18 cellular contexts compared by ENCODE assay signal in the genomic region with DNA sequence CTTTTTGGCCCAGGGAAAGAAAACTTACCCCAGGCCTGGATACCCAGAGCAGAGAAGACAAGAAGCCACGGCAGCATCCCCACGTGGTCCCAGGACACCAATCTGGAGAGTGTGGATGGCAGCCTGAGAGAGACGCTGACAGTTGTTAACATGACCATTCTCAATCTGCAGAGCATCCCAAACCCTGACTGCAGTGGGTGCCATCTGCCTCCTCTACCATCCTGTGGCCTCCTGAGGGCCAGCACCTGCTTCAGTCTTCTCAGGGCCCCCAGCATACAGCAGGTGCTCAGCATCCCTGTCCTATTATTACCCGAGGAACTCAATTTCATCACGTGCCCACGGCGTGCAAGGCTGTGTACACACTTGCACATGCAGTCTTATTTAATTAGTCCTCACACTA. TPM values are rescaled to one million over a fixed set of nuclear protein-coding genes. Genes with fewer than 3 reads are reported as not detected.
DNase-seq lines count a peak whose midpoint lies in the region; ATAC-seq and TF ChIP-seq lines count a peak whose summit lies in the region.
"Had no signal": no experiment of that assay in that cellular context is flagged by ENCODE, and none has a peak within 500 bp of the region (broad histone marks: within the 10 kb centered on the region; RNA-seq: fewer than 3 reads in every experiment).

No MANE protein-coding gene starts in this region.

- ATAC-seq in WTC11 (no peak), gastroesophageal sphincter (no peak)
- ATAC-seq: GM12878 had no signal

- CTCF ChIA-PET in WTC11 (lab: Charles Lee): interaction anchor here (0.9 to 2.4 kb wide), 8 partner anchors 10 to 311 kb away, joined by 3 to 33 read pairs (median 5); partner anchors contain the start of genes S100A9 and SNAPIN

- H3K27ac Mint-ChIP-seq in WTC11: no peak overlapping the region

- no peaks in the 10 kb centered on the region for H3K36me3 ChIP-seq in WERI-Rb-1
- no peaks in the 10 kb centered on the region for H3K36me3 ChIP-seq in gastroesophageal sphincter

- TF ChIP-seq CTCF in WERI-Rb-1 (IDR thresholded peaks at IDR 0.05; ENCODE audit: low read depth, low read length): no peak
- no peak for TF ChIP-seq CTCF in WTC11 (IDR thresholded peaks at IDR 0.05)
- no peak for TF ChIP-seq CTCF in gastroesophageal sphincter (IDR thresholded peaks at IDR 0.05)
- no peak for TF ChIP-seq CTCF in lower leg skin (IDR thresholded peaks at IDR 0.05)

- peaks cover 20% of the 10 kb centered on the region for H3K27me3 Mint-ChIP-seq in WTC11 (ENCODE audit: low read depth)

- POLR2A ChIA-PET in WTC11 (lab: Charles Lee): no interaction called here

- peaks cover 88% of the 10 kb centered on the region for H3K27me3 ChIP-seq in WERI-Rb-1 (ENCODE audit: insufficient read depth, low read depth, severe bottlenecking)
- H3K27me3 ChIP-seq in gastroesophageal sphincter: peaks cover 78% of the 10 kb centered on the region

- intact Hi-C loops in lower leg skin (cut with DNase I; ENCODE audit: low total_unique reads): no loop called here

- peak; percentile 51 for DNase-seq in NCI-H2107 treated with DMSO at 0.1 percent for 48 hours (lab: John Stamatoyannopoulos, UW; ENCODE audit: unreplicated experiment)
- DNase-seq in NCI-H2107 (lab: John Stamatoyannopoulos, UW): no peak
- peak; percentile 23 for DNase-seq in COLO668 (lab: John Stamatoyannopoulos, UW; ENCODE audit: unreplicated experiment)
- peak; percentile 51 for DNase-seq in WERI-Rb-1
- peak; percentile 22 for DNase-seq in islet precursor cell
- DNase-seq in WTC11 (ENCODE audit: low spot score): no peak
- no peak for DNase-seq in lower leg skin (ENCODE audit: low spot score in 2 of 2)
- DNase-seq: C1 segment of cervical spinal cord, Caco-2, DMS53, Kasumi-1, NCI-H1105 treated with DMSO at 0.1 percent for 48 hours, NCI-H2227 treated with DMSO at 0.1 percent for 48 hours, RPMI8226 had no signal

- H3K36me3 Mint-ChIP-seq in WTC11: no peaks in the 10 kb centered on the region

- H3K4me3 Mint-ChIP-seq in WTC11: no peak overlapping the region

- H3K4me3 ChIP-seq in WERI-Rb-1 (ENCODE audit: low read depth, low read length): no peak overlapping the region
- no peak overlapping the region for H3K4me3 ChIP-seq in gastroesophageal sphincter
- H3K4me3 ChIP-seq in lower leg skin (ENCODE audit: low read depth, poor library complexity, severe bottlenecking): no peak overlapping the region
- H3K4me3 ChIP-seq: GM12878 had no signal

- TF ChIP-seq EP300 in gastroesophageal sphincter (IDR thresholded peaks at IDR 0.05): no peak

- peaks cover 12% of the 10 kb centered on the region for H3K4me1 Mint-ChIP-seq in WTC11

- H3K9me3 ChIP-seq in WERI-Rb-1 (ENCODE audit: severe bottlenecking) (peaks cover 3% of the 10 kb centered on the region), gastroesophageal sphincter (no peaks in the 10 kb centered on the region)
- H3K9me3 ChIP-seq: Caco-2 had no signal

- TF ChIP-seq POLR2A in gastroesophageal sphincter (IDR thresholded peaks at IDR 0.05) (no peak), lower leg skin (IDR thresholded peaks at IDR 0.05) (no peak)

- 0 to 76% methylated on average over 1 to 7 of the region's 7 CpGs for WGBS in gastroesophageal sphincter (ENCODE audit: low coverage in 1 of 2), 2 donors
- 61 to 64% methylated on average over 7 of the region's 7 CpGs for WGBS in lower leg skin, 2 donors

- H3K4me1 ChIP-seq in gastroesophageal sphincter: no peaks in the 10 kb centered on the region

- H3K27ac ChIP-seq in WERI-Rb-1 (no peak overlapping the region), gastroesophageal sphincter (no peak overlapping the region)

- no peaks in the 10 kb centered on the region for H3K9me3 Mint-ChIP-seq in WTC11

TF ChIP-seq in WTC11, 78 proteins besides CTCF, POLR2A, EP300 and RAD21 (continues in another document):
- no peak for TF ChIP-seq SMAD4 (CRISPR knock-in tag; IDR thresholded peaks at IDR 0.05)
- TF ChIP-seq NFE2L1 (CRISPR knock-in tag; IDR thresholded peaks at IDR 0.05): no peak
- TF ChIP-seq TCF7 (CRISPR knock-in tag; IDR thresholded peaks at IDR 0.05; ENCODE audit: low read depth): no peak
- TF ChIP-seq ATF1 (CRISPR knock-in tag; IDR thresholded peaks at IDR 0.05): no peak
- TF ChIP-seq, protein P1, sequence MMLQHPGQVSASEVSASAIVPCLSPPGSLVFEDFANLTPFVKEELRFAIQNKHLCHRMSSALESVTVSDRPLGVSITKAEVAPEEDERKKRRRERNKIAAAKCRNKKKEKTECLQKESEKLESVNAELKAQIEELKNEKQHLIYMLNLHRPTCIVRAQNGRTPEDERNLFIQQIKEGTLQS (CRISPR knock-in tag; conservative IDR thresholded peaks at IDR 0.05): no peak
- TF ChIP-seq ZNF263 (CRISPR knock-in tag; IDR thresholded peaks at IDR 0.05; ENCODE audit: low read depth): no peak
- TF ChIP-seq, protein P2, sequence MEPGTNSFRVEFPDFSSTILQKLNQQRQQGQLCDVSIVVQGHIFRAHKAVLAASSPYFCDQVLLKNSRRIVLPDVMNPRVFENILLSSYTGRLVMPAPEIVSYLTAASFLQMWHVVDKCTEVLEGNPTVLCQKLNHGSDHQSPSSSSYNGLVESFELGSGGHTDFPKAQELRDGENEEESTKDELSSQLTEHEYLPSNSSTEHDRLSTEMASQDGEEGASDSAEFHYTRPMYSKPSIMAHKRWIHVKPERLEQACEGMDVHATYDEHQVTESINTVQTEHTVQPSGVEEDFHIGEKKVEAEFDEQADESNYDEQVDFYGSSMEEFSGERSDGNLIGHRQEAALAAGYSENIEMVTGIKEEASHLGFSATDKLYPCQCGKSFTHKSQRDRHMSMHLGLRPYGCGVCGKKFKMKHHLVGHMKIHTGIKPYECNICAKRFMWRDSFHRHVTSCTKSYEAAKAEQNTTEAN (CRISPR knock-in tag; IDR thresholded peaks at IDR 0.05): no peak
- no peak for TF ChIP-seq ZNF396 (CRISPR knock-in tag; IDR thresholded peaks at IDR 0.05; ENCODE audit: borderline replicate concordance)
- no peak for TF ChIP-seq ELF4 (CRISPR knock-in tag; IDR thresholded peaks at IDR 0.05; ENCODE audit: low read depth)
- TF ChIP-seq, protein P3, sequence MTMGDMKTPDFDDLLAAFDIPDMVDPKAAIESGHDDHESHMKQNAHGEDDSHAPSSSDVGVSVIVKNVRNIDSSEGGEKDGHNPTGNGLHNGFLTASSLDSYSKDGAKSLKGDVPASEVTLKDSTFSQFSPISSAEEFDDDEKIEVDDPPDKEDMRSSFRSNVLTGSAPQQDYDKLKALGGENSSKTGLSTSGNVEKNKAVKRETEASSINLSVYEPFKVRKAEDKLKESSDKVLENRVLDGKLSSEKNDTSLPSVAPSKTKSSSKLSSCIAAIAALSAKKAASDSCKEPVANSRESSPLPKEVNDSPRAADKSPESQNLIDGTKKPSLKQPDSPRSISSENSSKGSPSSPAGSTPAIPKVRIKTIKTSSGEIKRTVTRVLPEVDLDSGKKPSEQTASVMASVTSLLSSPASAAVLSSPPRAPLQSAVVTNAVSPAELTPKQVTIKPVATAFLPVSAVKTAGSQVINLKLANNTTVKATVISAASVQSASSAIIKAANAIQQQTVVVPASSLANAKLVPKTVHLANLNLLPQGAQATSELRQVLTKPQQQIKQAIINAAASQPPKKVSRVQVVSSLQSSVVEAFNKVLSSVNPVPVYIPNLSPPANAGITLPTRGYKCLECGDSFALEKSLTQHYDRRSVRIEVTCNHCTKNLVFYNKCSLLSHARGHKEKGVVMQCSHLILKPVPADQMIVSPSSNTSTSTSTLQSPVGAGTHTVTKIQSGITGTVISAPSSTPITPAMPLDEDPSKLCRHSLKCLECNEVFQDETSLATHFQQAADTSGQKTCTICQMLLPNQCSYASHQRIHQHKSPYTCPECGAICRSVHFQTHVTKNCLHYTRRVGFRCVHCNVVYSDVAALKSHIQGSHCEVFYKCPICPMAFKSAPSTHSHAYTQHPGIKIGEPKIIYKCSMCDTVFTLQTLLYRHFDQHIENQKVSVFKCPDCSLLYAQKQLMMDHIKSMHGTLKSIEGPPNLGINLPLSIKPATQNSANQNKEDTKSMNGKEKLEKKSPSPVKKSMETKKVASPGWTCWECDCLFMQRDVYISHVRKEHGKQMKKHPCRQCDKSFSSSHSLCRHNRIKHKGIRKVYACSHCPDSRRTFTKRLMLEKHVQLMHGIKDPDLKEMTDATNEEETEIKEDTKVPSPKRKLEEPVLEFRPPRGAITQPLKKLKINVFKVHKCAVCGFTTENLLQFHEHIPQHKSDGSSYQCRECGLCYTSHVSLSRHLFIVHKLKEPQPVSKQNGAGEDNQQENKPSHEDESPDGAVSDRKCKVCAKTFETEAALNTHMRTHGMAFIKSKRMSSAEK (CRISPR knock-in tag; IDR thresholded peaks at IDR 0.05; ENCODE audit: borderline replicate concordance): no peak
- no peak for TF ChIP-seq SP1 (CRISPR knock-in tag; conservative IDR thresholded peaks at IDR 0.05)
- TF ChIP-seq SMAD3 (CRISPR knock-in tag; IDR thresholded peaks at IDR 0.05; ENCODE audit: borderline replicate concordance): no peak
- no peak for TF ChIP-seq JAZF1 (CRISPR knock-in tag; IDR thresholded peaks at IDR 0.05)
- no peak for TF ChIP-seq NR3C1 (CRISPR knock-in tag; conservative IDR thresholded peaks at IDR 0.05; ENCODE audit: low read depth)
- TF ChIP-seq, protein P4, sequence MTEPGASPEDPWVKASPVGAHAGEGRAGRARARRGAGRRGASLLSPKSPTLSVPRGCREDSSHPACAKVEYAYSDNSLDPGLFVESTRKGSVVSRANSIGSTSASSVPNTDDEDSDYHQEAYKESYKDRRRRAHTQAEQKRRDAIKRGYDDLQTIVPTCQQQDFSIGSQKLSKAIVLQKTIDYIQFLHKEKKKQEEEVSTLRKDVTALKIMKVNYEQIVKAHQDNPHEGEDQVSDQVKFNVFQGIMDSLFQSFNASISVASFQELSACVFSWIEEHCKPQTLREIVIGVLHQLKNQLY (CRISPR knock-in tag; IDR thresholded peaks at IDR 0.05): no peak
- TF ChIP-seq ZNF423 (CRISPR knock-in tag; IDR thresholded peaks at IDR 0.05): no peak
- TF ChIP-seq TEAD4 (CRISPR knock-in tag; IDR thresholded peaks at IDR 0.05): no peak
- TF ChIP-seq GABPB1 (CRISPR knock-in tag; IDR thresholded peaks at IDR 0.05): no peak

RNA-seq across cellular contexts. Expression of gene PGLYRP4, which starts 0.8 kb away (rescaled TPM):
- total RNA-seq in WTC11 (2021): not detected in 3 replicates
- not detected for total RNA-seq in gastroesophageal sphincter
- 10 to 100 TPM; 10.2 to 36.1 (median 18.7) TPM for total RNA-seq in lower leg skin
- total RNA-seq: A172, Caco-2, SK-MEL-5 had no signal

RNA-seq across cellular contexts. Expression of gene S100A9, which starts 9.8 kb away (rescaled TPM):
- total RNA-seq in WTC11 (2021): 0.33 to 0.37 TPM in 2 of 3 replicates, not detected in the other
- total RNA-seq in gastroesophageal sphincter: 1,000 to 10,000 TPM in 1 of 4 donors, 100 to 1,000 TPM in 2, 10 to 100 TPM in 1; 65.3 to 2,906 (median 485) TPM
- 10 to 100 TPM; 21.6 to 53.2 (median 31.3) TPM for total RNA-seq in lower leg skin
- total RNA-seq: A172, Caco-2, SK-MEL-5 had no signal

RNA-seq across cellular contexts. Expression of gene S100A12, which starts 27.6 kb away (rescaled TPM):
- not detected in 3 replicates for total RNA-seq in WTC11 (2021)
- 10 to 100 TPM in 2 of 4 donors, 1 to 10 TPM in 1, not detected in 1; 1.4 to 21.1 (median 12.6) TPM for total RNA-seq in gastroesophageal sphincter
- 1 to 10 TPM in 1 of 4 donors, not detected in 3; 2.0 TPM for total RNA-seq in lower leg skin
- total RNA-seq: A172, Caco-2, GM12878, SK-MEL-5 had no signal

RNA-seq across cellular contexts. Expression of gene PGLYRP3, which starts 35.1 kb away (rescaled TPM):
- total RNA-seq in WTC11 (2021): not detected in 3 replicates
- total RNA-seq in gastroesophageal sphincter: under 1 TPM in 1 of 4 donors, not detected in 3; 0.45 TPM
- total RNA-seq in lower leg skin: 10 to 100 TPM; 33.1 to 66.1 (median 60.3) TPM
- total RNA-seq: A172, Caco-2, GM12878, SK-MEL-5 had no signal

RNA-seq across cellular contexts. Expression of gene S100A8, which starts 43.0 kb away (rescaled TPM):
- total RNA-seq in WTC11 (2021) (1.4 TPM in 1 of 3 replicates, not detected in the others), gastroesophageal sphincter (100 to 1,000 TPM in 2 of 4 donors, 10 to 100 TPM in 2; 13.1 to 745 (median 110) TPM), lower leg skin (10 to 100 TPM in 1 of 4 donors, 1 to 10 TPM in 3; 1.3 to 14.3 (median 6.0) TPM)
- total RNA-seq: A172, Caco-2, GM12878, SK-MEL-5 had no signal

Comparison
In these comparisons a context has a peak if more than half of its experiments do, and no peak if none do; other contexts are left out.
1. DNase-seq: peak in NCI-H2107 treated with DMSO at 0.1 percent for 48 hours (single experiment), COLO668 (single experiment), WERI-Rb-1 (single experiment) and islet precursor cell (single experiment); none in NCI-H2107 (single experiment), WTC11 (single experiment) and lower leg skin (0 of 2).
2. RNA of gene PGLYRP4, which starts 0.8 kb away (total RNA-seq): 10.2 to 36.1 TPM in lower leg skin; not detected in WTC11 and not detected in gastroesophageal sphincter; every median in the first group is over 10 times any median in the second.
3. RNA of gene S100A9, which starts 9.8 kb away (total RNA-seq): 65.3 to 2,906 TPM in gastroesophageal sphincter and 21.6 to 53.2 TPM in lower leg skin; 0.33 to 0.37 TPM in WTC11; every median in the first group is over 10 times any median in the second.